31 cellular contexts compared by ENCODE assay signal in genomic region chr7:40428421-40428820, GRCh38.
"Had no signal": no experiment of that assay in that cellular context is flagged by ENCODE, and none has a peak within 500 bp of the region (broad histone marks: within the 10 kb centered on the region; RNA-seq: fewer than 3 reads in every experiment).

No MANE protein-coding gene starts in this region.

- H3K4me1 ChIP-seq: pancreas, psoas muscle, right lobe of liver, spleen, suprapubic skin, testis, tibial artery, upper lobe of left lung, vagina had no signal

- H3K27ac ChIP-seq: neutrophil, pancreas, psoas muscle, right lobe of liver, sigmoid colon, spleen, suprapubic skin, testis, tibial artery, upper lobe of left lung, vagina had no signal

- H3K9me3 ChIP-seq: neutrophil, pancreas, right lobe of liver, sigmoid colon, suprapubic skin, testis, vagina had no signal

- H3K36me3 ChIP-seq: neutrophil, pancreas, right lobe of liver, sigmoid colon, spleen, suprapubic skin, tibial artery, upper lobe of left lung, vagina had no signal

- DNase-seq: naive B cell; naive thymus-derived CD8-positive, alpha-beta T cell; nephron progenitor cell; nucleus accumbens; pancreas; posterior cingulate gyrus; psoas muscle; right cardiac atrium; right lobe of liver; sigmoid colon; spleen; stimulated activated CD4-positive, alpha-beta T cell treated with anti-CD3 and anti-CD28 coated beads, Interleukin-15, amount 100 ng/mL, for 24 hours; stimulated activated CD4-positive, alpha-beta T cell treated with anti-CD3 and anti-CD28 coated beads, Interleukin-2, amount 100 ng/mL, for 24 hours; stimulated activated CD4-positive, alpha-beta T cell treated with anti-CD3 and anti-CD28 coated beads, Interleukin-2, amount 100 ng/mL, for 48 hours; stimulated activated CD4-positive, alpha-beta T cell treated with anti-CD3 and anti-CD28 coated beads, Interleukin-4, amount 100 ng/mL, for 4 hours; stimulated activated CD8-positive, alpha-beta memory T cell treated with anti-CD3 and anti-CD28 coated beads, Interleukin-4, amount 100 ng/mL, for 48 hours; stimulated activated naive CD4-positive, alpha-beta T cell; stimulated activated naive CD8-positive, alpha-beta T cell treated with anti-CD3 and anti-CD28 coated beads, Interleukin-15, amount 100 ng/mL, for 72 hours; stimulated activated naive CD8-positive, alpha-beta T cell treated with anti-CD3 and anti-CD28 coated beads, Interleukin-15, Interleukin-2, amounts not matched to agents 100 U/mL and 50 U/mL, for 24 hours; substantia nigra; testis; tibial artery; trophoblast cell; upper lobe of left lung had no signal

- H3K4me3 ChIP-seq: pancreas, psoas muscle, right lobe of liver, sigmoid colon, smooth muscle cell, spleen, suprapubic skin, testis, tibial artery, upper lobe of left lung, vagina had no signal

- ATAC-seq: naive thymus-derived CD8-positive, alpha-beta T cell; natural killer cell treated with Interleukin-12 subunit alpha and Interleukin-12 subunit beta and Interleukin-15 and Interleukin-18, amount 100 ng/mL, for 72 hours; pancreas; psoas muscle; right cardiac atrium; right lobe of liver; stimulated activated memory B cell treated with anti-CD40 and anti-IgM and Interleukin-4, amounts not matched to agents 10 μg/mL and 1 μg/mL and 100 μg/mL, for 72 hours; stimulated activated naive CD8-positive, alpha-beta T cell treated with anti-CD3 and anti-CD28 coated beads, Interleukin-15, amount 100 ng/mL, for 72 hours; stimulated activated naive CD8-positive, alpha-beta T cell treated with anti-CD3 and anti-CD28 coated beads, Interleukin-15, Interleukin-2, amounts not matched to agents 100 U/mL and 50 U/mL, for 24 hours had no signal

- H3K27me3 ChIP-seq: neutrophil, pancreas, right lobe of liver, sigmoid colon, spleen, suprapubic skin, testis, tibial artery, upper lobe of left lung, vagina had no signal

- FAIRE-seq: pancreas, urothelium cell line had no signal
